19 cellular contexts compared by ENCODE assay signal in the genomic region with DNA sequence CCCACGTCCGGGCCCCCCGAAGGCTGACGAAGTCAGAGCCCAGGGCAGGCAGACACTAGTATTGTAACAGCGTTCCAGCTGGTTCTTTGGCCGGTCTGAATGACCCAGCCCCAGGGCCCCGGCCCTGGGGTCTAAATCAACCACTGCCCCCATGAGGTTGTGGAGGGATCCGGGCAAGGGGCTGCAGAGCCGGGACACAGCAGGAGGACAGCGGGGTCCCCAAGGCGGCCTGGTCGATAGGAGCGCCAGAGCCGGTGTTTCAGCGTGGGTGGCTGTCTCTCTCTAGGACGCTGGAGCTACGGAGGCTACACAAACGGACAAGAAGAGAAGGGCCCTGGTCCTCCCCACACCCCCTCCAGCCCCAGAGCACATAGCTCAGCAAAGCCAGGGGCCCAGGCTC.
DNase-seq lines count a peak whose midpoint lies in the region; ATAC-seq and TF ChIP-seq lines count a peak whose summit lies in the region.
"Had no signal": no experiment of that assay in that cellular context is flagged by ENCODE, and none has a peak within 500 bp of the region (broad histone marks: within the 10 kb centered on the region; RNA-seq: fewer than 3 reads in every experiment).

No MANE protein-coding gene starts in this region.

- H3K4me2 ChIP-seq in neuronal stem cell (ENCODE audit: insufficient read depth, low read length, poor library complexity, severe bottlenecking), result no peak overlapping the region
- H3K4me2 ChIP-seq: A549; BLaER1 treated with 17β-estradiol and CSF1 and Interleukin-3, amounts not matched to agents 10 nM and 100 nM had no signal

- no peaks in the 10 kb centered on the region for H3K27me3 Mint-ChIP-seq in natural killer cell (ENCODE audit: low read depth in 2 of 2)

- no peak for TF ChIP-seq CTCF in natural killer cell (IDR thresholded peaks at IDR 0.05)

- WGBS in neuronal stem cell (ENCODE audit: extremely low coverage in 2 of 2, insufficient read length in 2 of 2, insufficient replicate concordance in 1 of 2), 2 donors, result no CpG with 5 or more reads among the region's 18 CpGs

- no peaks in the 10 kb centered on the region for H3K9me3 Mint-ChIP-seq in natural killer cell

- peak overlapping the region; percentile 72 for H2BK120ac ChIP-seq in neuronal stem cell (ENCODE audit: low read depth, low read length)

- H2AK5ac ChIP-seq in neuronal stem cell (ENCODE audit: low read depth, low read length), result peak overlapping the region; percentile 75

- no peak overlapping the region for H2BK15ac ChIP-seq in neuronal stem cell (ENCODE audit: low read length)

- H3K79me1 ChIP-seq in neuronal stem cell (ENCODE audit: low read depth, low read length), result no peaks in the 10 kb centered on the region

- H3K4ac ChIP-seq in neuronal stem cell (ENCODE audit: low read length), result peak overlapping the region; percentile 66

- H3K18ac ChIP-seq in neuronal stem cell (ENCODE audit: low read length), result peak overlapping the region; percentile 80

- peak overlapping the region; percentile 73 for H2BK12ac ChIP-seq in neuronal stem cell (ENCODE audit: low read length)

- intact Hi-C loops in left ventricle myocardium superior (cut with micrococcal nuclease), result no loop called here
- intact Hi-C loops in left cardiac atrium (cut with DNase I), result no loop called here
- intact Hi-C loops in natural killer cell (cut with micrococcal nuclease), result no loop called here

- no peak overlapping the region for H3K4me3 Mint-ChIP-seq in natural killer cell
- H3K4me3 Mint-ChIP-seq: B cell; CD4-positive, alpha-beta T cell; CD8-positive, alpha-beta T cell had no signal

- no peak overlapping the region for H3K27ac Mint-ChIP-seq in natural killer cell
- H3K27ac Mint-ChIP-seq: B cell; CD4-positive, alpha-beta T cell; CD8-positive, alpha-beta T cell had no signal

- H3K4me1 Mint-ChIP-seq in natural killer cell, result peaks cover 0 to 4% of the 10 kb centered on the region in 2 donors
- H3K4me1 Mint-ChIP-seq: B cell had no signal

- H3K14ac ChIP-seq in neuronal stem cell (ENCODE audit: low read length), result no peak overlapping the region

- H3K4me3 ChIP-seq in neuronal stem cell (ENCODE audit: low read length in 2 of 2), result no peak overlapping the region
- H3K4me3 ChIP-seq: A549; BLaER1 treated with 17β-estradiol and CSF1 and Interleukin-3, amounts not matched to agents 10 nM and 100 nM had no signal

- H2BK5ac ChIP-seq in neuronal stem cell (ENCODE audit: low read length), result peak overlapping the region; percentile 39

- no peak for ATAC-seq in left ventricle myocardium superior
- no peak for ATAC-seq in left cardiac atrium
- ATAC-seq in esophagus mucosa, result no peak
- no peak for ATAC-seq in natural killer cell
- ATAC-seq: A549; CD8-positive, alpha-beta T cell had no signal

- H2AFZ ChIP-seq in neuronal stem cell (ENCODE audit: low read length), result no peak overlapping the region

- no peak overlapping the region for H4K8ac ChIP-seq in neuronal stem cell (ENCODE audit: low read depth, low read length)

- no peak overlapping the region for H4K91ac ChIP-seq in neuronal stem cell (ENCODE audit: low read depth, low read length, poor library complexity)

- H3K4me1 ChIP-seq in neuronal stem cell (ENCODE audit: control insufficient read depth in 2 of 2, insufficient read depth in 1 of 2, low read depth in 1 of 2, low read length in 2 of 2), result no peaks in the 10 kb centered on the region
- H3K4me1 ChIP-seq: A549, Caco-2 had no signal

- H3K27me3 ChIP-seq in neuronal stem cell (ENCODE audit: control insufficient read depth in 3 of 3, insufficient read depth in 3 of 3, low read depth in 1 of 3, low read length in 3 of 3), result peaks cover 0 to 17% (median 2%) of the 10 kb centered on the region in 3 experiments
- H3K27me3 ChIP-seq: BLaER1 treated with 17β-estradiol and CSF1 and Interleukin-3, amounts not matched to agents 10 nM and 100 nM had no signal

- H3K27ac ChIP-seq in angular gyrus (ENCODE audit: low read depth, low read length) (peak overlapping the region; percentile 83), neuronal stem cell (replicated peaks; ENCODE audit: low read length) (no peak overlapping the region)
- H3K27ac ChIP-seq: 22Rv1; A549; BLaER1 treated with 17β-estradiol and CSF1 and Interleukin-3, amounts not matched to agents 10 nM and 100 nM; C4-2B had no signal

- H3K9ac ChIP-seq in neuronal stem cell (ENCODE audit: low read depth, low read length, poor library complexity), result no peak overlapping the region
- H3K9ac ChIP-seq: BLaER1 treated with 17β-estradiol and CSF1 and Interleukin-3, amounts not matched to agents 10 nM and 100 nM had no signal

- H3K36me3 ChIP-seq in neuronal stem cell (replicated peaks in 1 of 2; ENCODE audit: control insufficient read depth in 2 of 2, insufficient read depth in 2 of 2, low read length in 2 of 2), result no peaks in the 10 kb centered on the region
- H3K36me3 ChIP-seq: BLaER1 treated with 17β-estradiol and CSF1 and Interleukin-3, amounts not matched to agents 10 nM and 100 nM had no signal

- H3K23ac ChIP-seq in neuronal stem cell (ENCODE audit: low read depth, low read length, poor library complexity), result no peak overlapping the region

- no peaks in the 10 kb centered on the region for H3K36me3 Mint-ChIP-seq in natural killer cell
- H3K36me3 Mint-ChIP-seq: CD8-positive, alpha-beta T cell had no signal

- H3K9me3 ChIP-seq in neuronal stem cell (replicated peaks in 1 of 2; ENCODE audit: control insufficient read depth in 2 of 2, insufficient read depth in 1 of 2, low read depth in 1 of 2, low read length in 2 of 2), result peaks cover 0 to 6% of the 10 kb centered on the region in 2 donors

- DNase-seq in left ventricle myocardium superior (peak; percentile 3), left cardiac atrium (no peak), neuronal stem cell (ENCODE audit: low spot score) (no peak), GOT3 (lab: John Stamatoyannopoulos, UW) (no peak), natural killer cell (no peak)
- DNase-seq: AML-193; Caco-2; Calu3; CD4-positive, alpha-beta T cell; CD8-positive, alpha-beta T cell; DMS79 treated with DMSO at 0.1 percent for 48 hours; GF-D8 had no signal
